8 cellular contexts compared by ENCODE assay signal in the genomic region with DNA sequence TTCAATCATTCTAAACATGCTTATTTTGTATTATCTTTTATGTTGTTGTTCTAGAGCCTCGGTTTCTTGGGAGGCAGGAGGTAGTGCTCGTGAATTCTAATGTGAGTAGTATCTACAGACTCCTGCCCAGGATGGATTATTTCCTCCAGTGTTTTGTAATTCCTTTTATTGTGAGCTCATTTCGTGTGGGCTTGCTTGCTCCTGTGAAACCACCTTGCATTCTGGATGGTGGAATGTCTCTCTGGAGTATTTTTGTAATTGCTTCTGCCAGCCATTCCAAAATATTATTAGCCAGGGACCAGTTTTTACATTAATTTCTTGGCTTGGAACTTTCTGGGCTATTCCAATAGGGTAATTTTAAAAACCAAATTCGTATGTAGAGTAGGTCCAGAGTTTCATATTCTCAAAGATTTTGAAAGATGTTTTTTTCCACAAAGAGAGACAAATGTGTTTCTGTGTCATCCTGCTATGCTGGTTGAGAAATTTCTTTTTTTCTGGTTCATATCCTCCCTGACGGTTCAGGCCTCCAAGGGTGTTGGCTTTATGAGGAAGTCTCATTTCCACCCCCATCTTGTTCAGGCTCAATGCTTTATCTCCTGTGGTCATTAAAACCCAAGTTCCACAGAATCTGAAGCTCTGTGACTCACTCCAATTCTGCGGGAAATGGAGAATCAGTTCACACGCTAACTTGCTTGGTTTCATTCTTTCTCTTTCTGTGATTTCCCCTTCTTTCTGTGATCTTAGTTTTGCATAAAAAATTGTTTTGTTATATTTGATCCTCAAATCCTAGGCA. TPM values are rescaled to one million over a fixed set of nuclear protein-coding genes. Genes with fewer than 3 reads are reported as not detected.
DNase-seq lines count a peak whose midpoint lies in the region; ATAC-seq, FAIRE-seq and TF ChIP-seq lines count a peak whose summit lies in the region.

No MANE protein-coding gene starts in this region.

- no peaks in the 10 kb centered on the region for H3K9me3 ChIP-seq in esophagus squamous epithelium
- no peaks in the 10 kb centered on the region for H3K9me3 ChIP-seq in spleen

- peaks cover 0 to 11% (median 8%) of the 10 kb centered on the region in 3 donors for H3K4me1 ChIP-seq in esophagus squamous epithelium
- peaks cover 0 to 10% (median 0%) of the 10 kb centered on the region in 6 donors for H3K4me1 ChIP-seq in spleen

- TF ChIP-seq POLR2A in esophagus squamous epithelium (IDR thresholded peaks at IDR 0.05), result no peak
- TF ChIP-seq POLR2A in spleen (IDR thresholded peaks at IDR 0.05), result no peak

- DNase-seq in RCC 7860 (ENCODE audit: low spot score) (peak; percentile 89), esophagus squamous epithelium (lab: John Stamatoyannopoulos, UW) (no peak), spleen (no peak), pons (ENCODE audit: low spot score) (no peak), NCI-H774 (lab: John Stamatoyannopoulos, UW) (no peak)
- no peak for DNase-seq in activated effector memory CD4-positive, alpha-beta T cell treated with anti-CD3 and anti-CD28 coated beads, Interleukin-2, amount 50 U/mL, for 16 hours

- FAIRE-seq in RCC 7860 (lab: Jason Lieb, UNC), result peak; percentile 98

- no peak for TF ChIP-seq CTCF in esophagus squamous epithelium (IDR thresholded peaks at IDR 0.05)
- no peak for TF ChIP-seq CTCF in spleen (IDR thresholded peaks at IDR 0.05 in 8 of 11, conservative IDR thresholded peaks at IDR 0.05 in 3 of 11)

- ATAC-seq in GM21717 (IDR thresholded peaks at IDR 0.05; ENCODE audit: unreplicated experiment), result peak; percentile 56
- ATAC-seq in HG03457 (IDR thresholded peaks at IDR 0.05; ENCODE audit: unreplicated experiment), result no peak

- H3K27me3 ChIP-seq in esophagus squamous epithelium (no peaks in the 10 kb centered on the region), spleen (replicated peaks in 1 of 7) (no peaks in the 10 kb centered on the region)

- WGBS in esophagus squamous epithelium, 2 donors, result 36 to 40% methylated on average over 7 of the region's 7 CpGs
- WGBS in spleen, 5 donors, result 50 to 63% (median 55%) methylated on average over 7 of the region's 7 CpGs

- H3K36me3 ChIP-seq in esophagus squamous epithelium (no peaks in the 10 kb centered on the region), spleen (no peaks in the 10 kb centered on the region)

- H3K27ac ChIP-seq in esophagus squamous epithelium (peak overlapping the region in 3 of 4 donors; percentile 17 to 45 (median 18)), spleen (peak overlapping the region in 7 of 8 donors; percentile 1 to 61 (median 41))

- H3K4me3 ChIP-seq in esophagus squamous epithelium (no peak overlapping the region), spleen (no peak overlapping the region)

- intact Hi-C loops in esophagus squamous epithelium (cut with DNase I), result no loop called here
- intact Hi-C loops in spleen (cut with DNase I; ENCODE audit: low total_unique reads), result no loop called here

RNA-seq across cellular contexts. Expression of a gene that starts 41.7 kb away (rescaled TPM):
- total RNA-seq in esophagus squamous epithelium (100 to 1,000 TPM in 2 of 4 donors, 10 to 100 TPM in 2; 32.3 to 462 (median 98.4) TPM), spleen (100 to 1,000 TPM; 146 to 333 (median 291) TPM)
- polyA plus RNA-seq in spleen, result 10 to 100 TPM; 42.4 to 85.3 (median 48.3) TPM
